Comparison of ENCODE assay signal across 10 cellular contexts in genomic region chr3:38627956-38628355, GRCh38. TPM values are rescaled to one million over a fixed set of nuclear protein-coding genes. Genes with fewer than 3 reads are reported as not detected.
DNase-seq lines count a peak whose midpoint lies in the region; ATAC-seq and TF ChIP-seq lines count a peak whose summit lies in the region.
"Had no signal": no experiment of that assay in that cellular context is flagged by ENCODE, and none has a peak within 500 bp of the region (broad histone marks: within the 10 kb centered on the region; RNA-seq: fewer than 3 reads in every experiment).

No MANE protein-coding gene starts in this region.

- H3K27ac Mint-ChIP-seq in MCF 10A (ENCODE audit: low read depth, unreplicated experiment): no peak overlapping the region

- TF ChIP-seq EP300 in Ishikawa (IDR thresholded peaks at IDR 0.05; ENCODE audit: borderline replicate concordance): no peak

- peak; percentile 22 for TF ChIP-seq CTCF in MCF 10A (IDR thresholded peaks at IDR 0.05; ENCODE audit: unreplicated experiment)
- TF ChIP-seq CTCF in breast epithelium (IDR thresholded peaks at IDR 0.05): no peak
- TF ChIP-seq CTCF in astrocyte of the cerebellum (IDR thresholded peaks at IDR 0.05; ENCODE audit: low read depth, low read length, missing control alignments): peak; percentile 48
- TF ChIP-seq CTCF in retinal pigment epithelial cell (conservative IDR thresholded peaks at IDR 0.05; ENCODE audit: low read depth, low read length): peak; percentile 72

- POLR2A ChIA-PET in MCF 10A (lab: Yijun Ruan, JAX): no interaction called here

- no peaks in the 10 kb centered on the region for H3K27me3 ChIP-seq in breast epithelium

- no peaks in the 10 kb centered on the region for H3K36me3 Mint-ChIP-seq in MCF 10A (ENCODE audit: insufficient read depth, unreplicated experiment)

- no peak for ATAC-seq in GM18511 (IDR thresholded peaks at IDR 0.05; ENCODE audit: unreplicated experiment)

- H3K4me3 Mint-ChIP-seq in MCF 10A (ENCODE audit: unreplicated experiment): no peak overlapping the region
- H3K4me3 Mint-ChIP-seq: activated T-cell treated with anti-CD3 and anti-CD28 coated beads, Interleukin-2, amount 50 U/mL, for 4 hours had no signal

- CTCF ChIA-PET in MCF 10A (lab: Yijun Ruan, JAX): interaction anchor here (1.3 kb wide), 1 partner anchor 23 kb away, joined by 3 read pairs; no protein-coding TSS in a partner anchor

- no peaks in the 10 kb centered on the region for H3K36me3 ChIP-seq in breast epithelium

- H3K9me3 Mint-ChIP-seq in MCF 10A (ENCODE audit: unreplicated experiment): no peaks in the 10 kb centered on the region
- H3K9me3 Mint-ChIP-seq: activated T-cell treated with anti-CD3 and anti-CD28 coated beads, Interleukin-2, amount 50 U/mL, for 4 hours had no signal

- no peak overlapping the region for H3K27ac ChIP-seq in breast epithelium

- intact Hi-C loops in MCF 10A (cut with micrococcal nuclease): no loop called here
- intact Hi-C loops in breast epithelium (cut with DNase I; ENCODE audit: low total_unique reads): no loop called here
- intact Hi-C loops in head of caudate nucleus (cut with DNase I): no loop called here

- peaks cover 19% of the 10 kb centered on the region for H3K27me3 Mint-ChIP-seq in MCF 10A (ENCODE audit: insufficient read depth, unreplicated experiment)

- no peak overlapping the region for H3K4me3 ChIP-seq in breast epithelium
- H3K4me3 ChIP-seq in astrocyte of the cerebellum (ENCODE audit: low read depth, low read length): no peak overlapping the region
- no peak overlapping the region for H3K4me3 ChIP-seq in retinal pigment epithelial cell (ENCODE audit: low read length)
- H3K4me3 ChIP-seq: lung had no signal

- no TSS peak for BruUV-seq in MCF 10A (replicated peaks; lab: Mats Ljungman, UMichigan)

- H3K4me1 ChIP-seq in breast epithelium: no peaks in the 10 kb centered on the region

- DNase-seq in MCF 10A (ENCODE audit: unreplicated experiment) (peak; percentile 34), breast epithelium (ENCODE audit: low spot score in 2 of 2) (no peak), astrocyte of the cerebellum (ENCODE audit: low read depth) (no peak), retinal pigment epithelial cell (ENCODE audit: low read depth) (no peak), superior temporal gyrus (ENCODE audit: extremely low spot score) (no peak), head of caudate nucleus (no peak)
- DNase-seq: activated T-cell treated with anti-CD3 and anti-CD28 coated beads, Interleukin-2, amount 50 U/mL, for 4 hours had no signal

- H3K4me1 Mint-ChIP-seq in MCF 10A (ENCODE audit: insufficient read depth, unreplicated experiment): no peaks in the 10 kb centered on the region

- in situ Hi-C loops in astrocyte of the cerebellum (cut with HindIII; ENCODE audit: low sequenced_read_pairs): no loop called here

- no peaks in the 10 kb centered on the region for H3K9me3 ChIP-seq in breast epithelium

- peak; percentile 36; the same call in 1 of the 2 replicates for TF ChIP-seq RAD21 in Ishikawa (IDR thresholded peaks at IDR 0.05; ENCODE audit: low read depth)

- no peak for TF ChIP-seq POLR2A in breast epithelium (IDR thresholded peaks at IDR 0.05)

TF ChIP-seq in Ishikawa, 13 proteins besides CTCF, POLR2A, EP300 and RAD21:
- TF ChIP-seq TCF12 (IDR thresholded peaks at IDR 0.05; ENCODE audit: low read depth): no peak
- TF ChIP-seq ZBTB7A (IDR thresholded peaks at IDR 0.05; ENCODE audit: low read depth): no peak
- TF ChIP-seq CEBPB (IDR thresholded peaks at IDR 0.05): no peak
- no peak for TF ChIP-seq USF1 (IDR thresholded peaks at IDR 0.05)
- TF ChIP-seq TAF1 (IDR thresholded peaks at IDR 0.05; ENCODE audit: low read depth): no peak
- TF ChIP-seq YY1 (IDR thresholded peaks at IDR 0.05; ENCODE audit: low read depth): no peak
- no peak for TF ChIP-seq MAX (IDR thresholded peaks at IDR 0.05)
- TF ChIP-seq NFIC (IDR thresholded peaks at IDR 0.05): no peak
- no peak for TF ChIP-seq FOXM1 (IDR thresholded peaks at IDR 0.05; ENCODE audit: borderline replicate concordance, low read depth)

RNA-seq across cellular contexts. Expression of gene SCN5A, which starts 21.5 kb away (rescaled TPM):
- total RNA-seq in MCF 10A (2022): not detected in 2 replicates
- total RNA-seq in breast epithelium: under 1 TPM; under 0.01 to 0.33 (median 0.29) TPM
- total RNA-seq: activated T-cell treated with anti-CD3 and anti-CD28 coated beads, Interleukin-2, amount 50 U/mL, for 4 hours had no signal

Comparison
In these comparisons a context has a peak if more than half of its experiments do, and no peak if none do; other contexts are left out.
1. CTCF ChIP-seq: peak in MCF 10A (single experiment), astrocyte of the cerebellum (single experiment) and retinal pigment epithelial cell (single experiment); none in breast epithelium (0 of 3).